8 cellular contexts compared by ENCODE assay signal in the genomic region with DNA sequence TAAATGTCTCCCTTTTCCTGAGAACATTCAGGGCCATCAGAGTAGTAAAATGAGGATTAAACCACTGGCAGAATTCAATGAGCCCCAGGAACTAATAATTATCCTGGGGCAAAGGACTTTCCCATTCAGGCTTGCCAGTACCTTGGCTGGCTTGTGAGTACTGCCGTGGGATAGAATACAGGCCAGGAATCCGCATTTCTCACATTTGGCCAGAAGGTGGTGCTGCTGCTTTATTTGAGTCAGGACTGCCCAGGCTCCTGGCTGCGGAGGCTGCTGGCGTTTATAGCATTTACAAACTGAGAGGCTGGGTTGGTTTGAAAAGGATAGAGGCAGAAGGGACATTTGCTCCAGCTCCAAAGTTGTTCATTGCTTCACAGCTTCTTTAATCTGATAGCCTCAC.
A peak's percentile ranks its signal among the peaks of the same experiment; 100 is the strongest.
DNase-seq lines count a peak whose midpoint lies in the region; ATAC-seq, FAIRE-seq and TF ChIP-seq lines count a peak whose summit lies in the region.

No MANE protein-coding gene starts in this region.

- H3K4me3 ChIP-seq in A673 (ENCODE audit: low read depth, low read length, poor library complexity, severe bottlenecking) = no peak overlapping the region
- no peak overlapping the region for H3K4me3 ChIP-seq in bronchial epithelial cell (ENCODE audit: low read depth, low read length)
- no peak overlapping the region for H3K4me3 ChIP-seq in keratinocyte (ENCODE audit: control insufficient read depth in 2 of 3, extremely low read depth in 1 of 3, insufficient read depth in 2 of 3, low read depth in 1 of 3, low read length in 3 of 3)

- no TSS peak for BruUV-seq in A673 (replicated peaks; lab: Mats Ljungman, UMichigan)

- H3K27ac ChIP-seq in A673 (ENCODE audit: low read depth, low read length, poor library complexity, severe bottlenecking) (no peak overlapping the region), VCaP (no peak overlapping the region), keratinocyte (ENCODE audit: control insufficient read depth, insufficient read depth, low read length) (no peak overlapping the region)

- H3K79me2 ChIP-seq in keratinocyte (ENCODE audit: control insufficient read depth, insufficient read depth, low read length) = no peaks in the 10 kb centered on the region

- TF ChIP-seq CTCF in A673 (conservative IDR thresholded peaks at IDR 0.05; ENCODE audit: low read depth, low read length) (peak; percentile 80), VCaP (conservative IDR thresholded peaks at IDR 0.05) (peak; percentile 69), bronchial epithelial cell (IDR thresholded peaks at IDR 0.05; ENCODE audit: insufficient read depth, low read length, severe bottlenecking) (peak; percentile 65), keratinocyte (optimal IDR thresholded peaks at IDR 0.05 in 1 of 3, IDR thresholded peaks at IDR 0.05 in 1 of 3, conservative IDR thresholded peaks at IDR 0.05 in 1 of 3; ENCODE audit: extremely low read depth in 1 of 3, insufficient read depth in 2 of 3, low read length in 3 of 3) (peak; percentile 80 to 87 (median 80))

- no peaks in the 10 kb centered on the region for H3K4me1 ChIP-seq in A673 (ENCODE audit: insufficient read depth, low read length, poor library complexity, severe bottlenecking)
- peaks cover 5% of the 10 kb centered on the region for H3K4me1 ChIP-seq in keratinocyte (ENCODE audit: control insufficient read depth, extremely low read depth, insufficient read depth, low read length)

- H3K27me3 ChIP-seq in A673 (replicated peaks; ENCODE audit: insufficient read depth, low read depth, low read length, poor library complexity) (peaks cover under 1% of the 10 kb centered on the region), bronchial epithelial cell (ENCODE audit: control insufficient read depth, insufficient read depth, low read length) (no peaks in the 10 kb centered on the region), keratinocyte (ENCODE audit: control insufficient read depth, extremely low read depth, insufficient read depth, low read length) (peaks cover 19% of the 10 kb centered on the region)

- no peak overlapping the region for H3K4me2 ChIP-seq in keratinocyte (ENCODE audit: control insufficient read depth, extremely low read depth, insufficient read depth, low read depth, low read length)

- POLR2A ChIA-PET in A673 (lab: Charles Lee; ENCODE audit: low non-redundant PET) = no interaction called here

- H3K9ac ChIP-seq in keratinocyte (ENCODE audit: control insufficient read depth, extremely low read depth, insufficient read depth, low read length) = no peak overlapping the region

- ATAC-seq in GM18502 (IDR thresholded peaks at IDR 0.05; ENCODE audit: poor library complexity, unreplicated experiment) (peak; percentile 96), HG02973 (IDR thresholded peaks at IDR 0.05; ENCODE audit: unreplicated experiment) (peak; percentile 78)

- no peaks in the 10 kb centered on the region for H4K20me1 ChIP-seq in keratinocyte (ENCODE audit: control insufficient read depth, extremely low read depth, insufficient read depth, low read length)

- DNase-seq in A673 (ENCODE audit: low spot score) = peak; percentile 84
- DNase-seq in NCI-H2107 (lab: John Stamatoyannopoulos, UW) = peak; percentile 62
- DNase-seq in bronchial epithelial cell (ENCODE audit: low read depth) = peak; percentile 50
- no peak for DNase-seq in keratinocyte (ENCODE audit: low read depth, low spot score)
- DNase-seq in stimulated activated CD4-positive, alpha-beta T cell treated with anti-CD3 and anti-CD28 coated beads, Interleukin-1b, Interleukin-23, amount 100 ng/mL, for 4 hours (ENCODE audit: low read depth in 2 of 2) = peak; percentile 27 to 38

- FAIRE-seq in bronchial epithelial cell (lab: Jason Lieb, UNC) (no peak), keratinocyte (lab: Jason Lieb, UNC) (peak; percentile 67)

- dilution Hi-C loops in keratinocyte (cut with MboI; ENCODE audit: extremely low pct_ligation_motif_present, low sequenced_read_pairs) = no loop called here

- no peak overlapping the region for H2AFZ ChIP-seq in keratinocyte (ENCODE audit: control insufficient read depth, low read length)

- H3K36me3 ChIP-seq in A673 (ENCODE audit: insufficient read depth, low read length, poor library complexity, severe bottlenecking) (no peaks in the 10 kb centered on the region), bronchial epithelial cell (ENCODE audit: control insufficient read depth, insufficient read depth, low read length) (no peaks in the 10 kb centered on the region), keratinocyte (ENCODE audit: control insufficient read depth in 2 of 2, extremely low read depth in 1 of 2, insufficient read depth in 2 of 2, low read length in 2 of 2) (no peaks in the 10 kb centered on the region)

- H3K9me3 ChIP-seq in A673 (ENCODE audit: low read depth, low read length, poor library complexity, severe bottlenecking) (no peaks in the 10 kb centered on the region), keratinocyte (ENCODE audit: control insufficient read depth, low read depth, low read length) (no peaks in the 10 kb centered on the region)

- no peaks in the 10 kb centered on the region for H3K9me1 ChIP-seq in keratinocyte (ENCODE audit: control insufficient read depth, extremely low read depth, insufficient read depth, low read length)

- intact Hi-C loops in A673 (cut with micrococcal nuclease; ENCODE audit: unreplicated experiment) = loop anchor here (1.0 to 10.0 kb wide), 4 partner anchors 214 to 795 kb away; a partner anchor contains a TSS

- CTCF ChIA-PET in A673 (lab: Charles Lee) = interaction anchor here (1.2 kb wide), 1 partner anchor 397 kb away, joined by 3 read pairs; no protein-coding TSS in a partner anchor
